ENCODE assay signal across 11 cellular contexts in genomic region chr17:20066253-20066652, GRCh38. TPM values are rescaled to one million over a fixed set of nuclear protein-coding genes. Genes with fewer than 3 reads are reported as not detected.
DNase-seq lines count a peak whose midpoint lies in the region; ATAC-seq lines count a peak whose summit lies in the region.
"Had no signal": no experiment of that assay in that cellular context is flagged by ENCODE, and none has a peak within 500 bp of the region (broad histone marks: within the 10 kb centered on the region; RNA-seq: fewer than 3 reads in every experiment).

No MANE protein-coding gene starts in this region.

- no peak for ATAC-seq in activated T-cell treated with anti-CD3 and anti-CD28 coated beads, Interleukin-2, amount 50 U/mL, for 72 hours (replicated peaks in 1 of 2)
- no peak for ATAC-seq in natural killer cell treated with Interleukin-12 subunit alpha and Interleukin-12 subunit beta and Interleukin-15 and Interleukin-18, amount 100 ng/mL, for 72 hours
- no peak for ATAC-seq in HG02571 (IDR thresholded peaks at IDR 0.05; ENCODE audit: unreplicated experiment)
- ATAC-seq: T-helper 17 cell had no signal

- in situ Hi-C loops in ACHN (cut with HindIII; ENCODE audit: low pct_ligation_motif_present, low pct_unique_long_range_greater_than_20kb, low sequenced_read_pairs) = no loop called here

- peaks cover 25% of the 10 kb centered on the region for H3K4me1 Mint-ChIP-seq in activated T-cell treated with anti-CD3 and anti-CD28 coated beads, Interleukin-2, amount 50 U/mL, for 72 hours (ENCODE audit: low read depth)
- H3K4me1 Mint-ChIP-seq in natural killer cell treated with Interleukin-12 subunit alpha and Interleukin-12 subunit beta and Interleukin-15 and Interleukin-18, amount 100 ng/mL, for 72 hours (ENCODE audit: low read depth in 2 of 2) = peaks cover 6 to 14% of the 10 kb centered on the region in 2 donors

- DNase-seq in ACHN (peak; percentile 83), NCI-H69 (lab: John Stamatoyannopoulos, UW) (peak; percentile 35), epithelial cell of prostate (ENCODE audit: low read depth, low spot score) (peak; percentile 18), mucosa of gallbladder (ENCODE audit: low spot score) (peak; percentile 54)
- no peak for DNase-seq in activated CD4-positive, CD25-positive, alpha-beta regulatory T cell (lab: John Stamatoyannopoulos, UW)
- no peak for DNase-seq in activated T-cell treated with anti-CD3 and anti-CD28 coated beads, Interleukin-2, amount 50 U/mL, for 72 hours
- DNase-seq in natural killer cell treated with Interleukin-12 subunit alpha and Interleukin-12 subunit beta and Interleukin-15 and Interleukin-18, amount 100 ng/mL, for 72 hours (ENCODE audit: low spot score) = no peak
- DNase-seq: T-helper 17 cell had no signal

- no peak overlapping the region for H3K4me3 Mint-ChIP-seq in activated T-cell treated with anti-CD3 and anti-CD28 coated beads, Interleukin-2, amount 50 U/mL, for 72 hours
- no peak overlapping the region for H3K4me3 Mint-ChIP-seq in natural killer cell treated with Interleukin-12 subunit alpha and Interleukin-12 subunit beta and Interleukin-15 and Interleukin-18, amount 100 ng/mL, for 72 hours
- H3K4me3 Mint-ChIP-seq: T-helper 17 cell had no signal

- H3K9me3 Mint-ChIP-seq in activated T-cell treated with anti-CD3 and anti-CD28 coated beads, Interleukin-2, amount 50 U/mL, for 72 hours = no peaks in the 10 kb centered on the region
- no peaks in the 10 kb centered on the region for H3K9me3 Mint-ChIP-seq in natural killer cell treated with Interleukin-12 subunit alpha and Interleukin-12 subunit beta and Interleukin-15 and Interleukin-18, amount 100 ng/mL, for 72 hours

- H3K27me3 Mint-ChIP-seq in activated T-cell treated with anti-CD3 and anti-CD28 coated beads, Interleukin-2, amount 50 U/mL, for 72 hours (ENCODE audit: low read depth) = peaks cover 11% of the 10 kb centered on the region
- peaks cover 0 to 6% of the 10 kb centered on the region in 2 donors for H3K27me3 Mint-ChIP-seq in natural killer cell treated with Interleukin-12 subunit alpha and Interleukin-12 subunit beta and Interleukin-15 and Interleukin-18, amount 100 ng/mL, for 72 hours

- H3K36me3 Mint-ChIP-seq in activated T-cell treated with anti-CD3 and anti-CD28 coated beads, Interleukin-2, amount 50 U/mL, for 72 hours (ENCODE audit: insufficient read depth in 2 of 2) = no peaks in the 10 kb centered on the region
- no peaks in the 10 kb centered on the region for H3K36me3 Mint-ChIP-seq in natural killer cell treated with Interleukin-12 subunit alpha and Interleukin-12 subunit beta and Interleukin-15 and Interleukin-18, amount 100 ng/mL, for 72 hours

- H3K27ac Mint-ChIP-seq in activated T-cell treated with anti-CD3 and anti-CD28 coated beads, Interleukin-2, amount 50 U/mL, for 72 hours = no peak overlapping the region
- H3K27ac Mint-ChIP-seq in natural killer cell treated with Interleukin-12 subunit alpha and Interleukin-12 subunit beta and Interleukin-15 and Interleukin-18, amount 100 ng/mL, for 72 hours = no peak overlapping the region
- H3K27ac Mint-ChIP-seq: T-helper 17 cell had no signal

- H3K27ac ChIP-seq in epithelial cell of prostate = no peak overlapping the region
- H3K27ac ChIP-seq: BLaER1, HL-60 had no signal

RNA-seq across cellular contexts. Expression of gene SPECC1, which starts 57.1 kb away (rescaled TPM):
- total RNA-seq in mucosa of gallbladder = 83.8 TPM
- 10 to 100 TPM; 10.3 to 12.9 TPM for total RNA-seq in activated T-cell treated with anti-CD3 and anti-CD28 coated beads, Interleukin-2, amount 50 U/mL, for 72 hours
- 10 to 100 TPM; 27.6 to 28.1 TPM for total RNA-seq in natural killer cell treated with Interleukin-12 subunit alpha and Interleukin-12 subunit beta and Interleukin-15 and Interleukin-18, amount 100 ng/mL, for 72 hours

Comparison
In these comparisons a context has a peak if more than half of its experiments do, and no peak if none do; other contexts are left out.
1. DNase-seq: peak in ACHN (single experiment), NCI-H69 (single experiment), epithelial cell of prostate (single experiment) and mucosa of gallbladder (single experiment); none in activated CD4-positive, CD25-positive, alpha-beta regulatory T cell (0 of 4), activated T-cell treated with anti-CD3 and anti-CD28 coated beads, Interleukin-2, amount 50 U/mL, for 72 hours (0 of 2) and natural killer cell treated with Interleukin-12 subunit alpha and Interleukin-12 subunit beta and Interleukin-15 and Interleukin-18, amount 100 ng/mL, for 72 hours (single experiment).